ENCODE assay signal across 22 cellular contexts in genomic region chr9:84379740-84380139, GRCh38. TPM values are rescaled to one million over a fixed set of nuclear protein-coding genes. Genes with fewer than 3 reads are reported as not detected.
DNase-seq lines count a peak whose midpoint lies in the region; ATAC-seq and TF ChIP-seq lines count a peak whose summit lies in the region.
"Had no signal": no experiment of that assay in that cellular context is flagged by ENCODE, and none has a peak within 500 bp of the region (broad histone marks: within the 10 kb centered on the region; RNA-seq: fewer than 3 reads in every experiment).

No MANE protein-coding gene starts in this region.

- no peak for TF ChIP-seq CTCF in astrocyte of the cerebellum (IDR thresholded peaks at IDR 0.05; ENCODE audit: low read depth, low read length, missing control alignments)

- in situ Hi-C loops in astrocyte of the cerebellum (cut with HindIII; ENCODE audit: low sequenced_read_pairs) = no loop called here

- H3K4me3 ChIP-seq in astrocyte of the cerebellum (ENCODE audit: low read depth, low read length) = no peak overlapping the region
- H3K4me3 ChIP-seq: HAP-1, Peyer's patch had no signal

- DNase-seq in AG08395 (ENCODE audit: low spot score) (peak; percentile 38), GM03348 (ENCODE audit: low spot score) (peak; percentile 13), astrocyte of the cerebellum (ENCODE audit: low read depth) (peak; percentile 23), fibroblast of peridontal ligament (ENCODE audit: extremely low read depth) (peak; percentile 97), NCI-H1436 (lab: John Stamatoyannopoulos, UW) (no peak), left lobe of liver (ENCODE audit: low spot score) (no peak)
- DNase-seq: ACHN, BE2C, DND-41, NCI-H1105 treated with DMSO at 0.1 percent for 48 hours, NCI-H1694, NCI-H2081, NCI-H2171, NCI-H345, NCI-H524 treated with DMSO at 0.1 percent for 48 hours, Peyer's patch had no signal

- no peak for ATAC-seq in HG03469 (IDR thresholded peaks at IDR 0.05; ENCODE audit: unreplicated experiment)
- no peak for ATAC-seq in left lobe of liver
- ATAC-seq in GM19023 (IDR thresholded peaks at IDR 0.05; ENCODE audit: unreplicated experiment) = no peak
- ATAC-seq: SK-N-SH treated with all-trans-retinoic acid at 6 μM for 48 hours had no signal

RNA-seq across cellular contexts. Expression of gene SLC28A3, which starts 39.2 kb away (rescaled TPM):
- 0.10 TPM for total RNA-seq in left lobe of liver
- total RNA-seq: G401, OCI-LY7 had no signal

Comparison
In these comparisons a context has a peak if more than half of its experiments do, and no peak if none do; other contexts are left out.
1. DNase-seq: peak in AG08395 (single experiment), GM03348 (single experiment), astrocyte of the cerebellum (single experiment) and fibroblast of peridontal ligament (single experiment); none in NCI-H1436 (single experiment) and left lobe of liver (single experiment).